8 cellular contexts compared by ENCODE assay signal in the genomic region with DNA sequence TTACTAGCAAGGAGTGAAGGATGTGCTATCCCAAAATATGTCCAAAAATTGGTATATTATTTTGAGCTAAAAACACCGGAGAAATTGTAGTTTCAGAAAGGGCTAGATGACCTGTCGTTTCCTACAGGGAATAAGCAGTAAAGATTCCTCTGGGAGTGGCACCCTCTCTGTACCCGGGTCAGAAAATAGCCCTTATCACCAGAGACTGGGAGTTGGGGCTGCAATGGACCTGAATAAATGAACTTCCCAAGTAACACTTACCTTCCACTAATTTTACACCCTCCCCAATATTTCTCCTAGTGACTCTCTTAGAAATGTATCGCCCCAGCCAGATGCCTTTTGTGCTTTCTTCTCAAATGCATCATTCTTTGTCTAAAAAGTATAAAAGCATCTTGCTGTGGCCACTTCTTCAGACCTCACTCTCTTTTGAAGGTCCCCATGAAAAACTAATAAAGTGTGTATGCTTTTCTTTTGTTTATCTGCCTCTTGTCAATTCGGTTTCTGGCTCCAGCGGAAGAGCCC. TPM values are rescaled to one million over a fixed set of nuclear protein-coding genes. Genes with fewer than 3 reads are reported as not detected.
DNase-seq lines count a peak whose midpoint lies in the region; ATAC-seq, FAIRE-seq and TF ChIP-seq lines count a peak whose summit lies in the region.

No MANE protein-coding gene starts in this region.

- no peak for DNase-seq in left ventricle myocardium inferior
- no peak for DNase-seq in cardiac septum (ENCODE audit: low spot score)
- DNase-seq in K562 (ENCODE audit: extremely low read depth in 1 of 4, low spot score in 3 of 4): peak in 1 of 4 experiments; percentile 30
- no peak for DNase-seq in memory B cell (ENCODE audit: low spot score in 2 of 2)
- DNase-seq in uterus: no peak
- no peak for DNase-seq in midbrain (lab: John Stamatoyannopoulos, UW)
- no peak for DNase-seq in stimulated activated CD8-positive, alpha-beta memory T cell treated with anti-CD3 and anti-CD28 coated beads, Interleukin-4, amount 100 ng/mL, for 48 hours

- peaks cover 40% of the 10 kb centered on the region for H3K4me1 Mint-ChIP-seq in memory B cell

- peak overlapping the region; percentile 94 for H3K4me3 Mint-ChIP-seq in memory B cell

- H3K4me3 ChIP-seq in left ventricle myocardium inferior (peak overlapping the region; percentile 99), K562 (peak overlapping the region; percentile 84), uterus (peak overlapping the region; percentile 53 to 81)

- peaks cover 8% of the 10 kb centered on the region for H3K36me3 ChIP-seq in left ventricle myocardium inferior
- H3K36me3 ChIP-seq in K562 (ENCODE audit: control insufficient read depth, insufficient read depth, low read length): peaks cover 20% of the 10 kb centered on the region; the same call in 2 of the 3 replicates
- no peaks in the 10 kb centered on the region for H3K36me3 ChIP-seq in uterus

- peaks cover 3% of the 10 kb centered on the region for H3K9me1 ChIP-seq in K562 (ENCODE audit: control insufficient read depth, insufficient read depth, low read length)

- H3K27me3 Mint-ChIP-seq in memory B cell: no peaks in the 10 kb centered on the region

- peaks cover 6% of the 10 kb centered on the region for H3K36me3 Mint-ChIP-seq in memory B cell

- WGBS in K562 (ENCODE audit: insufficient coverage, low coverage, missing lambda C conversion rate): 5% methylated on average over 6 of the region's 6 CpGs

- H3K4me2 ChIP-seq in K562 (ENCODE audit: insufficient read depth, low read length): peak overlapping the region; percentile 88

- H3K27ac ChIP-seq in left ventricle myocardium inferior (replicated peaks) (peak overlapping the region; percentile 97), K562 (ENCODE audit: extremely low read depth, low read depth, low read length) (peak overlapping the region; percentile 87), uterus (peak overlapping the region; percentile 86 to 94)

- H3K9me3 ChIP-seq in left ventricle myocardium inferior (replicated peaks) (no peaks in the 10 kb centered on the region), K562 (replicated peaks; ENCODE audit: control insufficient read depth, insufficient read depth, low read depth, low read length) (no peaks in the 10 kb centered on the region), uterus (no peaks in the 10 kb centered on the region)

- peaks cover 18% of the 10 kb centered on the region for H3K79me2 ChIP-seq in K562 (ENCODE audit: control insufficient read depth, insufficient read depth, low read length)

- TF ChIP-seq POLR2A in K562 (conservative IDR thresholded peaks at IDR 0.05) (no peak), uterus (IDR thresholded peaks at IDR 0.05) (no peak)

- H3K9ac ChIP-seq in K562 (ENCODE audit: insufficient read depth in 1 of 2, low read depth in 2 of 2, low read length in 2 of 2): peak overlapping the region; percentile 84 to 100

- peak overlapping the region; percentile 89 for H3K27ac Mint-ChIP-seq in memory B cell

- peak overlapping the region; percentile 99 for H2AFZ ChIP-seq in K562 (ENCODE audit: low read depth, low read length)

- H3K4me1 ChIP-seq in left ventricle myocardium inferior (peaks cover 35% of the 10 kb centered on the region), K562 (replicated peaks in 1 of 2; ENCODE audit: control insufficient read depth in 2 of 2, insufficient read depth in 2 of 2, low read length in 2 of 2) (peaks cover 20 to 21% of the 10 kb centered on the region in 2 experiments; a peak in 4 of 5 replicates), uterus (peaks cover 0 to 4% of the 10 kb centered on the region in 2 donors)

- no peak for ATAC-seq in K562
- ATAC-seq in memory B cell (ENCODE audit: low read depth): no peak
- ATAC-seq in GM21825 (IDR thresholded peaks at IDR 0.05; ENCODE audit: unreplicated experiment): no peak

- TF ChIP-seq CTCF in left ventricle myocardium inferior (IDR thresholded peaks at IDR 0.05; ENCODE audit: borderline replicate concordance) (no peak), K562 (IDR thresholded peaks at IDR 0.05 in 2 of 3, conservative IDR thresholded peaks at IDR 0.05 in 1 of 3; ENCODE audit: insufficient read depth in 2 of 3, low read depth in 1 of 3, low read length in 3 of 3) (no peak), uterus (IDR thresholded peaks at IDR 0.05) (no peak)

- no peak for TF ChIP-seq RAD21 in K562 (CRISPR knock-in tag; conservative IDR thresholded peaks at IDR 0.05 in 1 of 2, IDR thresholded peaks at IDR 0.05 in 1 of 2)

- no peak for FAIRE-seq in K562 (lab: Jason Lieb, UNC)

- TF ChIP-seq EP300 in K562 (IDR thresholded peaks at IDR 0.05; ENCODE audit: low read length): no peak

- CTCF ChIA-PET in K562 (lab: Yijun Ruan, JAX; ENCODE audit: low intra/inter-chr PET ratio): no interaction called here

- H4K20me1 ChIP-seq in K562 (replicated peaks; ENCODE audit: control insufficient read depth, insufficient read depth, low read length): 0 out of 2 replicates have a peak, but pooled peaks cover 3% of the 10 kb centered on the region

- in situ Hi-C loops in K562 (cut with MboI): loop anchor here (10.0 kb wide), 1 partner anchor 212 kb away; no protein-coding TSS in a partner anchor

- BruUV-seq in K562 (replicated peaks; lab: Mats Ljungman, UMichigan): TSS peak; percentile 91

- H3K27me3 ChIP-seq in left ventricle myocardium inferior (ENCODE audit: low read depth) (no peaks in the 10 kb centered on the region), K562 (ENCODE audit: control insufficient read depth in 2 of 2, insufficient read depth in 2 of 2, low read length in 2 of 2) (no peaks in the 10 kb centered on the region), uterus (no peaks in the 10 kb centered on the region)

- H3K9me3 Mint-ChIP-seq in memory B cell: no peaks in the 10 kb centered on the region

- POLR2A ChIA-PET in K562 (lab: Yijun Ruan, JAX): interaction anchor here (0.6 to 2.5 kb wide), 4 partner anchors 14 to 540 kb away, joined by 3 to 9 read pairs (median 3); no protein-coding TSS in a partner anchor

- intact Hi-C loops in left ventricle myocardium inferior (cut with micrococcal nuclease): loop anchor here (5.0 kb wide), 1 partner anchor 85 kb away; a partner anchor contains a TSS
- intact Hi-C loops in cardiac septum (cut with DNase I): loop anchor here (1.0 to 2.0 kb wide), 2 partner anchors 50 to 84 kb away; a partner anchor contains a TSS
- intact Hi-C loops in K562 (cut with micrococcal nuclease): loop anchor here (1.0 to 10.0 kb wide), 6 partner anchors 208 to 705 kb away; a partner anchor contains a TSS
- intact Hi-C loops in uterus (cut with DNase I; ENCODE audit: low total_unique reads): no loop called here

TF ChIP-seq in K562, 482 proteins besides CTCF, POLR2A, EP300 and RAD21:
- TF ChIP-seq ARID2 (IDR thresholded peaks at IDR 0.05) (no peak), SMARCA4 (IDR thresholded peaks at IDR 0.05) (0 out of 2 replicates have a peak, but pooled peaks have one; percentile 32), ESRRB (CRISPR knock-in tag; IDR thresholded peaks at IDR 0.05; ENCODE audit: borderline replicate concordance) (0 out of 2 replicates have a peak, but pooled peaks have one; percentile 30), PHF21A (IDR thresholded peaks at IDR 0.05; ENCODE audit: borderline replicate concordance, low read depth) (0 out of 2 replicates have a peak, but pooled peaks have one; percentile 3)

RNA-seq across cellular contexts. Expression of a gene that starts 0.7 kb away (rescaled TPM):
- 14.7 TPM for total RNA-seq in left ventricle myocardium inferior
- 18.1 TPM for total RNA-seq in cardiac septum
- 65.5 and 73.0 TPM in 2 replicates for total RNA-seq in K562 (2011; cell fraction: chromatin; rRNA removed; ENCODE audit: low replicate concordance)
- total RNA-seq in K562 (2011; cell fraction: nucleolus; rRNA removed): 31.1 and 40.4 TPM in 2 replicates
- total RNA-seq in K562 (2011; cell fraction: nucleoplasm; rRNA removed): 34.7 and 39.7 TPM in 2 replicates
- total RNA-seq in K562 (2014; rRNA removed): 25.3 and 35.3 TPM in 2 replicates
- 38.6 and 41.6 TPM in 2 replicates for total RNA-seq in K562 (2014; rRNA removed; fragmentation: Illumina TruSeq; extraction: Trizol)
- 35.5 and 39.9 TPM in 2 replicates for total RNA-seq in K562 (2015; rRNA removed; fragmentation: Illumina TruSeq; extraction: Trizol)
- 37.1 and 42.1 TPM in 2 replicates for total RNA-seq in K562 (2021)
- 20.3 and 40.1 TPM in 2 replicates for polyA plus RNA-seq in K562 (2011; rRNA removed)
- 23.3 and 34.9 TPM in 2 replicates for polyA plus RNA-seq in K562 (2011; cell fraction: cytosol; rRNA removed)
- polyA plus RNA-seq in K562 (2011; cell fraction: nucleus; rRNA removed): 66.0 and 76.2 TPM in 2 replicates
- 32.4 and 38.8 TPM in 2 replicates for polyA plus RNA-seq in K562 (2012)
- polyA plus RNA-seq in K562 (2014; fragmentation: Illumina TruSeq; extraction: Trizol): 39.0 and 42.4 TPM in 2 replicates
- 10 to 100 TPM in 1 of 2 experiments, 1 to 10 TPM in 1; 7.5 to 10.5 TPM for polyA plus RNA-seq in K562 (2014; fragmentation: Nextera tagmentation; extraction: Ambion mirVana)
- polyA plus RNA-seq in K562 (2014; rRNA removed): 31.9 and 32.0 TPM in 2 replicates
- polyA minus RNA-seq in K562 (2011; rRNA and poly(A)+ RNA removed): 16.4 and 22.5 TPM in 2 replicates
- polyA minus RNA-seq in K562 (2011; cell fraction: cytosol; rRNA and poly(A)+ RNA removed): 16.3 and 19.6 TPM in 2 replicates
- 17.0 and 21.2 TPM in 2 replicates for polyA minus RNA-seq in K562 (2011; cell fraction: nucleus; rRNA and poly(A)+ RNA removed)
- 10 to 100 TPM; 12.9 to 56.4 (median 27.8) TPM for total RNA-seq in uterus

RNA-seq across cellular contexts. Expression of a gene that starts 49.5 kb away (rescaled TPM):
- total RNA-seq in left ventricle myocardium inferior (60.4 TPM), cardiac septum (68.4 TPM), K562 (2014; rRNA removed) (52.1 and 63.1 TPM in 2 replicates), K562 (2014; rRNA removed; fragmentation: Illumina TruSeq; extraction: Trizol) (85.2 and 99.9 TPM in 2 replicates), K562 (2015; rRNA removed; fragmentation: Illumina TruSeq; extraction: Trizol) (72.2 and 73.3 TPM in 2 replicates), K562 (2021) (61.2 and 62.9 TPM in 2 replicates), uterus (10 to 100 TPM; 14.4 to 53.3 (median 39.8) TPM)
- 90.6 and 225 TPM in 2 replicates for total RNA-seq in K562 (2011; cell fraction: chromatin; rRNA removed; ENCODE audit: low replicate concordance)
- total RNA-seq in K562 (2011; cell fraction: nucleolus; rRNA removed): 55.7 and 61.2 TPM in 2 replicates
- total RNA-seq in K562 (2011; cell fraction: nucleoplasm; rRNA removed): 83.1 and 87.0 TPM in 2 replicates
- polyA plus RNA-seq in K562 (2011; rRNA removed) (85.1 and 89.5 TPM in 2 replicates), K562 (2014; fragmentation: Illumina TruSeq; extraction: Trizol) (71.4 and 80.5 TPM in 2 replicates), K562 (2014; fragmentation: Nextera tagmentation; extraction: Ambion mirVana) (10 to 100 TPM; 21.4 to 39.4 TPM), K562 (2014; rRNA removed) (53.9 and 57.4 TPM in 2 replicates)
- polyA plus RNA-seq in K562 (2011; cell fraction: cytosol; rRNA removed): 26.9 and 30.9 TPM in 2 replicates
- 50.2 and 79.8 TPM in 2 replicates for polyA plus RNA-seq in K562 (2011; cell fraction: nucleus; rRNA removed)
- polyA plus RNA-seq in K562 (2012): 67.3 and 78.4 TPM in 2 replicates
- 109 and 130 TPM in 2 replicates for polyA minus RNA-seq in K562 (2011; rRNA and poly(A)+ RNA removed)
- 68.5 and 72.1 TPM in 2 replicates for polyA minus RNA-seq in K562 (2011; cell fraction: cytosol; rRNA and poly(A)+ RNA removed)
- 33.3 and 66.6 TPM in 2 replicates for polyA minus RNA-seq in K562 (2011; cell fraction: nucleus; rRNA and poly(A)+ RNA removed)
